10 cellular contexts compared by ENCODE assay signal in genomic region chr19:31312004-31312403, GRCh38. TPM values are rescaled to one million over a fixed set of nuclear protein-coding genes. Genes with fewer than 3 reads are reported as not detected.
A peak's percentile ranks its signal among the peaks of the same experiment; 100 is the strongest.
DNase-seq lines count a peak whose midpoint lies in the region; ATAC-seq and TF ChIP-seq lines count a peak whose summit lies in the region.
"Had no signal": no experiment of that assay in that cellular context is flagged by ENCODE, and none has a peak within 500 bp of the region (broad histone marks: within the 10 kb centered on the region; RNA-seq: fewer than 3 reads in every experiment).

No MANE protein-coding gene starts in this region.

- no peaks in the 10 kb centered on the region for H3K36me3 ChIP-seq in testis (ENCODE audit: low read depth, missing control alignments)

- H3K9me3 ChIP-seq in testis, result no peaks in the 10 kb centered on the region

- H3K4me3 ChIP-seq in fibroblast of villous mesenchyme (ENCODE audit: low read depth, low read length), result no peak overlapping the region
- no peak overlapping the region for H3K4me3 ChIP-seq in testis

- no peak for ATAC-seq in HG03571 (IDR thresholded peaks at IDR 0.05; ENCODE audit: unreplicated experiment)

- intact Hi-C loops in testis (cut with DNase I; ENCODE audit: low total_unique reads), result no loop called here

- no peak for TF ChIP-seq POLR2A in testis (IDR thresholded peaks at IDR 0.05)

- TF ChIP-seq CTCF in fibroblast of villous mesenchyme (IDR thresholded peaks at IDR 0.05; ENCODE audit: insufficient read depth, low read depth, low read length), result no peak
- TF ChIP-seq CTCF in testis (IDR thresholded peaks at IDR 0.05), result no peak

- no peaks in the 10 kb centered on the region for H3K27me3 ChIP-seq in testis

- no peak overlapping the region for H3K27ac ChIP-seq in testis

- peaks cover 7% of the 10 kb centered on the region for H3K4me1 ChIP-seq in testis

- 64 to 77% methylated on average over 2 of the region's 2 CpGs for WGBS in testis, 2 donors

- peak; percentile 4 to 7 for DNase-seq in activated CD8-positive, alpha-beta memory T cell treated with anti-CD3 and anti-CD28 coated beads for 4 hours (ENCODE audit: low read depth in 2 of 2)
- DNase-seq in activated CD8-positive, alpha-beta memory T cell treated with anti-CD3 and anti-CD28 coated beads for 24 hours, result no peak
- DNase-seq in SKM-1 treated with dmso at 0.1 percent for 144 hours (lab: John Stamatoyannopoulos, UW; ENCODE audit: unreplicated experiment) (peak; percentile 57), fibroblast of villous mesenchyme (ENCODE audit: low read depth) (peak; percentile 81), SK-N-DZ (ENCODE audit: low spot score) (no peak), testis (no peak)
- DNase-seq in stimulated activated CD8-positive, alpha-beta memory T cell treated with anti-CD3 and anti-CD28 coated beads, Interleukin-7, amount 100 ng/mL, for 48 hours (ENCODE audit: extremely low read depth in 1 of 2, low read depth in 1 of 2), result peak; percentile 11 to 34
- DNase-seq: endodermal cell, NCI-H2029 treated with DMSO at 0.1 percent for 48 hours had no signal

RNA-seq across cellular contexts. Expression of gene TSHZ3, which starts 37.2 kb away (rescaled TPM):
- total RNA-seq in fibroblast of villous mesenchyme (10.8 and 13.2 TPM in 2 replicates), testis (10 to 100 TPM in 1 of 2 donors, 1 to 10 TPM in 1; 8.0 to 12.7 TPM)
- 6.6 and 6.7 TPM in 2 replicates for polyA plus RNA-seq in SK-N-DZ (2014; cell fraction: cytosol; rRNA removed)
- 3.9 and 8.4 TPM in 2 replicates for polyA plus RNA-seq in SK-N-DZ (2014; cell fraction: nucleus; rRNA removed)
- polyA plus RNA-seq in testis (ENCODE audit: insufficient read depth, low read depth, low replicate concordance), result 6.8 TPM

Comparison
In these comparisons a context has a peak if more than half of its experiments do, and no peak if none do; other contexts are left out.
1. DNase-seq: peak in activated CD8-positive, alpha-beta memory T cell treated with anti-CD3 and anti-CD28 coated beads for 4 hours (2 of 2), SKM-1 treated with dmso at 0.1 percent for 144 hours (single experiment), fibroblast of villous mesenchyme (single experiment) and stimulated activated CD8-positive, alpha-beta memory T cell treated with anti-CD3 and anti-CD28 coated beads, Interleukin-7, amount 100 ng/mL, for 48 hours (2 of 2); none in activated CD8-positive, alpha-beta memory T cell treated with anti-CD3 and anti-CD28 coated beads for 24 hours (single experiment), SK-N-DZ (single experiment) and testis (single experiment).